ENCODE assay signal across 1 cellular context in the genomic region with DNA sequence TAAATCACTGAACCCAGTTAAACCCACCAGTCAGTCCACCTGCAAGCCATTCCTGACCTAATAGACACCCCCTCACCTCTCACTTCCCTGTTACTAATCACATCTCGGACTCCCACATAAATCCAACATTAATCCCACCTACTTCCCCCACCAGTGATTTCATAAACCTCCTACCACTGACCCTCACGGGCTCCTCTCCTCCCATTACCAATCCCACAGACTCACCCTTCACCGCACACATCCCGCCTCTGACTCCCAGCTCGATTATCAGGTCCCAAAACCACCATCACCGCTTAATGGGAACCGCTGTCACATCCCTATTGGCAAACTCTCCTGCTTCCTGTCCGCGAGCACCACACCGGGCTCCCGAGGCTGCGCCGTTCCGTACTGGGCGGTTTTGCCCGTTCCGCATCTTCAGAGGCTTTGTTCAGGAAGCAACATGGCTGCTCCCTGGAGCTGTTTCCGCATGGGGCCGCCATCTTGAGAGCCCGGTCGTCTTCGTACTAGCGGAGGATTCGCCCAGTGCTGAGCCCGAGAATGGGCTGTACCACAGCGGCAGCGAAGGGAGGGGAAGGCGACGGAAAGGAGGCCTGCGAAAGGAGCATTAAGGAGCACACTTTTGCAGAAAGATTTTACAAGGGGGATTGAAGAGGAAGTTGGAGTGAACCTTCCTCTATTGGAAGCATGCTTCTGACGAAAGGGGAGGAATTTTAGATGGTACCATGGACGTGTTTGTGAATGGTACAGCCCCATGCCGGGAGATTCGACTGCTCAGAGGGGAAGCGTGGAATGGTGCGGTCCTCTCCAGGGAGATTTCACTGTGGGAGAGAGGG.
A peak's percentile ranks its signal among the peaks of the same experiment; 100 is the strongest.
TF ChIP-seq lines count a peak whose summit lies in the region.

TSS of gene ZNF300 (minus strand) at position 502 of the 833 bp plus-strand sequence. CDS start 1,825 bp downstream, outside the sequence.

TF ChIP-seq in HepG2, 621 proteins besides CTCF, POLR2A, EP300 and RAD21 (continued from another document and continues in another):
- TF ChIP-seq ZNF276 (CRISPR knock-in tag; IDR thresholded peaks at IDR 0.05; ENCODE audit: low read depth), result no peak
- peak; percentile 91 for TF ChIP-seq TFDP1 (CRISPR knock-in tag; IDR thresholded peaks at IDR 0.05; ENCODE audit: borderline replicate concordance)
- TF ChIP-seq, protein P1, sequence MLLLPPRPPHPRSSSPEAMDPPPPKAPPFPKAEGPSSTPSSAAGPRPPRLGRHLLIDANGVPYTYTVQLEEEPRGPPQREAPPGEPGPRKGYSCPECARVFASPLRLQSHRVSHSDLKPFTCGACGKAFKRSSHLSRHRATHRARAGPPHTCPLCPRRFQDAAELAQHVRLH (CRISPR knock-in tag; IDR thresholded peaks at IDR 0.05; ENCODE audit: borderline replicate concordance, low read depth), result peak; percentile 60; the same call in 1 of the 2 replicates
- TF ChIP-seq, protein P2, sequence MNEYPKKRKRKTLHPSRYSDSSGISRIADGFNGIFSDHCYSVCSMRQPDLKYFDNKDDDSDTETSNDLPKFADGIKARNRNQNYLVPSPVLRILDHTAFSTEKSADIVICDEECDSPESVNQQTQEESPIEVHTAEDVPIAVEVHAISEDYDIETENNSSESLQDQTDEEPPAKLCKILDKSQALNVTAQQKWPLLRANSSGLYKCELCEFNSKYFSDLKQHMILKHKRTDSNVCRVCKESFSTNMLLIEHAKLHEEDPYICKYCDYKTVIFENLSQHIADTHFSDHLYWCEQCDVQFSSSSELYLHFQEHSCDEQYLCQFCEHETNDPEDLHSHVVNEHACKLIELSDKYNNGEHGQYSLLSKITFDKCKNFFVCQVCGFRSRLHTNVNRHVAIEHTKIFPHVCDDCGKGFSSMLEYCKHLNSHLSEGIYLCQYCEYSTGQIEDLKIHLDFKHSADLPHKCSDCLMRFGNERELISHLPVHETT (CRISPR knock-in tag; conservative IDR thresholded peaks at IDR 0.05), result 0 out of 2 replicates have a peak, but pooled peaks have one; percentile 24
- TF ChIP-seq MAFG (CRISPR knock-in tag; IDR thresholded peaks at IDR 0.05), result no peak
- TF ChIP-seq ZNF263 (CRISPR knock-in tag; IDR thresholded peaks at IDR 0.05), result 0 out of 2 replicates have a peak, but pooled peaks have one; percentile 34
- TF ChIP-seq PHF8 (CRISPR knock-in tag; IDR thresholded peaks at IDR 0.05), result peak; percentile 81
- 0 out of 2 replicates have a peak, but pooled peaks have one; percentile 45 for TF ChIP-seq ARNT2 (CRISPR knock-in tag; IDR thresholded peaks at IDR 0.05; ENCODE audit: low read depth)
- no peak for TF ChIP-seq RAD51 (IDR thresholded peaks at IDR 0.05; ENCODE audit: borderline replicate concordance)
- peak; percentile 84 for TF ChIP-seq ELF3 (CRISPR knock-in tag; IDR thresholded peaks at IDR 0.05)
- TF ChIP-seq ZNF781 (CRISPR knock-in tag; IDR thresholded peaks at IDR 0.05; ENCODE audit: borderline replicate concordance, not compliant biosample characterization), result peak; percentile 47
- no peak for TF ChIP-seq MIXL1 (CRISPR knock-in tag; IDR thresholded peaks at IDR 0.05)
- TF ChIP-seq, protein P3, sequence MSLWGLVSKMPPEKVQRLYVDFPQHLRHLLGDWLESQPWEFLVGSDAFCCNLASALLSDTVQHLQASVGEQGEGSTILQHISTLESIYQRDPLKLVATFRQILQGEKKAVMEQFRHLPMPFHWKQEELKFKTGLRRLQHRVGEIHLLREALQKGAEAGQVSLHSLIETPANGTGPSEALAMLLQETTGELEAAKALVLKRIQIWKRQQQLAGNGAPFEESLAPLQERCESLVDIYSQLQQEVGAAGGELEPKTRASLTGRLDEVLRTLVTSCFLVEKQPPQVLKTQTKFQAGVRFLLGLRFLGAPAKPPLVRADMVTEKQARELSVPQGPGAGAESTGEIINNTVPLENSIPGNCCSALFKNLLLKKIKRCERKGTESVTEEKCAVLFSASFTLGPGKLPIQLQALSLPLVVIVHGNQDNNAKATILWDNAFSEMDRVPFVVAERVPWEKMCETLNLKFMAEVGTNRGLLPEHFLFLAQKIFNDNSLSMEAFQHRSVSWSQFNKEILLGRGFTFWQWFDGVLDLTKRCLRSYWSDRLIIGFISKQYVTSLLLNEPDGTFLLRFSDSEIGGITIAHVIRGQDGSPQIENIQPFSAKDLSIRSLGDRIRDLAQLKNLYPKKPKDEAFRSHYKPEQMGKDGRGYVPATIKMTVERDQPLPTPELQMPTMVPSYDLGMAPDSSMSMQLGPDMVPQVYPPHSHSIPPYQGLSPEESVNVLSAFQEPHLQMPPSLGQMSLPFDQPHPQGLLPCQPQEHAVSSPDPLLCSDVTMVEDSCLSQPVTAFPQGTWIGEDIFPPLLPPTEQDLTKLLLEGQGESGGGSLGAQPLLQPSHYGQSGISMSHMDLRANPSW (CRISPR knock-in tag; IDR thresholded peaks at IDR 0.05; ENCODE audit: borderline replicate concordance), result no peak
- no peak for TF ChIP-seq ATM (IDR thresholded peaks at IDR 0.05; ENCODE audit: borderline replicate concordance)
- TF ChIP-seq, protein P4, sequence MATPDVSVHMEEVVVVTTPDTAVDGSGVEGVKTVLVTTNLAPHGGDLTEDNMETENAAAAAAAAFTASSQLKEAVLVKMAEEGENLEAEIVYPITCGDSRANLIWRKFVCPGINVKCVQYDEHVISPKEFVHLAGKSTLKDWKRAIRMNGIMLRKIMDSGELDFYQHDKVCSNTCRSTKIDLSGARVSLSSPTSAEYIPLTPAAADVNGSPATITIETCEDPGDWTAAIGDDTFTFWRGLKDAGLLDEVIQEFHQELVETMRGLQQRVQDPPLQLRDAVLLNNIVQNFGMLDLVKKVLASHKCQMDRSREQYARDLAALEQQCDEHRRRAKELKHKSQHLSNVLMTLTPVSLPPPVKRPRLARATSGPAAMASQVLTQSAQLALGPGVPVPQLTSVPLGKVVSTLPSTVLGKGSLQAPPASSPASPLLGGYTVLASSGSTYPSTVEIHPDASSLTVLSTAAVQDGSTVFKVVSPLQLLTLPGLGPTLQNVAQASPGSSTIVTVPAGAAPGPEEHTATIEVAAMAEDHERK (CRISPR knock-in tag; IDR thresholded peaks at IDR 0.05; ENCODE audit: low read depth), result no peak
- no peak for TF ChIP-seq ZNF3 (CRISPR knock-in tag; IDR thresholded peaks at IDR 0.05)
- no peak for TF ChIP-seq ZNF451 (CRISPR knock-in tag; IDR thresholded peaks at IDR 0.05)
- TF ChIP-seq HNRNPUL1 (IDR thresholded peaks at IDR 0.05; ENCODE audit: low read depth, low read length), result no peak
- TF ChIP-seq ZNF564 (CRISPR knock-in tag; IDR thresholded peaks at IDR 0.05), result no peak; the same call in 1 of the 2 replicates
- TF ChIP-seq, protein P5, sequence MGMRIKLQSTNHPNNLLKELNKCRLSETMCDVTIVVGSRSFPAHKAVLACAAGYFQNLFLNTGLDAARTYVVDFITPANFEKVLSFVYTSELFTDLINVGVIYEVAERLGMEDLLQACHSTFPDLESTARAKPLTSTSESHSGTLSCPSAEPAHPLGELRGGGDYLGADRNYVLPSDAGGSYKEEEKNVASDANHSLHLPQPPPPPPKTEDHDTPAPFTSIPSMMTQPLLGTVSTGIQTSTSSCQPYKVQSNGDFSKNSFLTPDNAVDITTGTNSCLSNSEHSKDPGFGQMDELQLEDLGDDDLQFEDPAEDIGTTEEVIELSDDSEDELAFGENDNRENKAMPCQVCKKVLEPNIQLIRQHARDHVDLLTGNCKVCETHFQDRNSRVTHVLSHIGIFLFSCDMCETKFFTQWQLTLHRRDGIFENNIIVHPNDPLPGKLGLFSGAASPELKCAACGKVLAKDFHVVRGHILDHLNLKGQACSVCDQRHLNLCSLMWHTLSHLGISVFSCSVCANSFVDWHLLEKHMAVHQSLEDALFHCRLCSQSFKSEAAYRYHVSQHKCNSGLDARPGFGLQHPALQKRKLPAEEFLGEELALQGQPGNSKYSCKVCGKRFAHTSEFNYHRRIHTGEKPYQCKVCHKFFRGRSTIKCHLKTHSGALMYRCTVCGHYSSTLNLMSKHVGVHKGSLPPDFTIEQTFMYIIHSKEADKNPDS (CRISPR knock-in tag; IDR thresholded peaks at IDR 0.05), result 0 out of 2 replicates have a peak, but pooled peaks have one; percentile 32
- 0 out of 2 replicates have a peak, but pooled peaks have one; percentile 46 for TF ChIP-seq RFXAP (CRISPR knock-in tag; IDR thresholded peaks at IDR 0.05; ENCODE audit: borderline replicate concordance)
- no peak for TF ChIP-seq ZNF510 (CRISPR knock-in tag; IDR thresholded peaks at IDR 0.05; ENCODE audit: low read depth)
- no peak for TF ChIP-seq ZNF543 (CRISPR knock-in tag; IDR thresholded peaks at IDR 0.05)
- peak; percentile 49; the same call in 1 of the 2 replicates for TF ChIP-seq TARDBP (CRISPR knock-in tag; IDR thresholded peaks at IDR 0.05)
- TF ChIP-seq ZNF550 (CRISPR knock-in tag; IDR thresholded peaks at IDR 0.05; ENCODE audit: borderline replicate concordance), result no peak
- TF ChIP-seq, protein P6, sequence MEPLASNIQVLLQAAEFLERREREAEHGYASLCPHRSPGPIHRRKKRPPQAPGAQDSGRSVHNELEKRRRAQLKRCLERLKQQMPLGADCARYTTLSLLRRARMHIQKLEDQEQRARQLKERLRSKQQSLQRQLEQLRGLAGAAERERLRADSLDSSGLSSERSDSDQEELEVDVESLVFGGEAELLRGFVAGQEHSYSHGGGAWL (CRISPR knock-in tag; IDR thresholded peaks at IDR 0.05), result peak; percentile 47; the same call in 1 of the 2 replicates
- TF ChIP-seq ZZZ3 (CRISPR knock-in tag; IDR thresholded peaks at IDR 0.05; ENCODE audit: borderline replicate concordance), result no peak
- no peak for TF ChIP-seq SNAPC2 (CRISPR knock-in tag; IDR thresholded peaks at IDR 0.05)
- peak; percentile 63; the same call in 1 of the 2 replicates for TF ChIP-seq ZNF274 (CRISPR knock-in tag; IDR thresholded peaks at IDR 0.05)
- TF ChIP-seq GPN1 (CRISPR knock-in tag; IDR thresholded peaks at IDR 0.05; ENCODE audit: borderline replicate concordance), result no peak
- peak; percentile 52; the same call in 1 of the 2 replicates for TF ChIP-seq THAP11 (CRISPR knock-in tag; IDR thresholded peaks at IDR 0.05)
- no peak; the same call in 1 of the 2 replicates for TF ChIP-seq ZNF839 (CRISPR knock-in tag; IDR thresholded peaks at IDR 0.05; ENCODE audit: borderline replicate concordance)
- TF ChIP-seq SALL1 (CRISPR knock-in tag; IDR thresholded peaks at IDR 0.05), result peak; percentile 83
- 0 out of 2 replicates have a peak, but pooled peaks have one; percentile 44 for TF ChIP-seq ELF4 (CRISPR knock-in tag; IDR thresholded peaks at IDR 0.05; ENCODE audit: borderline replicate concordance)
- TF ChIP-seq, protein P7, sequence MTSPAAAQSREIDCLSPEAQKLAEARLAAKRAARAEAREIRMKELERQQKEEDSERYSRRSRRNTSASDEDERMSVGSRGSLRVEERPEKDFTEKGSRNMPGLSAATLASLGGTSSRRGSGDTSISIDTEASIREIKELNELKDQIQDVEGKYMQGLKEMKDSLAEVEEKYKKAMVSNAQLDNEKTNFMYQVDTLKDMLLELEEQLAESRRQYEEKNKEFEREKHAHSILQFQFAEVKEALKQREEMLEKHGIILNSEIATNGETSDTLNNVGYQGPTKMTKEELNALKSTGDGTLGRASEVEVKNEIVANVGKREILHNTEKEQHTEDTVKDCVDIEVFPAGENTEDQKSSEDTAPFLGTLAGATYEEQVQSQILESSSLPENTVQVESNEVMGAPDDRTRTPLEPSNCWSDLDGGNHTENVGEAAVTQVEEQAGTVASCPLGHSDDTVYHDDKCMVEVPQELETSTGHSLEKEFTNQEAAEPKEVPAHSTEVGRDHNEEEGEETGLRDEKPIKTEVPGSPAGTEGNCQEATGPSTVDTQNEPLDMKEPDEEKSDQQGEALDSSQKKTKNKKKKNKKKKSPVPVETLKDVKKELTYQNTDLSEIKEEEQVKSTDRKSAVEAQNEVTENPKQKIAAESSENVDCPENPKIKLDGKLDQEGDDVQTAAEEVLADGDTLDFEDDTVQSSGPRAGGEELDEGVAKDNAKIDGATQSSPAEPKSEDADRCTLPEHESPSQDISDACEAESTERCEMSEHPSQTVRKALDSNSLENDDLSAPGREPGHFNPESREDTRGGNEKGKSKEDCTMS (CRISPR knock-in tag; conservative IDR thresholded peaks at IDR 0.05), result no peak
- TF ChIP-seq EEA1 (CRISPR knock-in tag; IDR thresholded peaks at IDR 0.05; ENCODE audit: borderline replicate concordance), result no peak
- TF ChIP-seq BHLHE40 (IDR thresholded peaks at IDR 0.05; ENCODE audit: low read length), result peak; percentile 95
- TF ChIP-seq NFATC3 (CRISPR knock-in tag; IDR thresholded peaks at IDR 0.05), result no peak; the same call in 1 of the 2 replicates
- no peak for TF ChIP-seq ZNF34 (CRISPR knock-in tag; IDR thresholded peaks at IDR 0.05; ENCODE audit: borderline replicate concordance)
- TF ChIP-seq ZNF777 (CRISPR knock-in tag; IDR thresholded peaks at IDR 0.05), result peak; percentile 54
- no peak for TF ChIP-seq CBX2 (IDR thresholded peaks at IDR 0.05; ENCODE audit: low read depth, low read length)
- no peak for TF ChIP-seq CBX2 (CRISPR knock-in tag; IDR thresholded peaks at IDR 0.05; ENCODE audit: low read depth)
- TF ChIP-seq ZNF350 (CRISPR knock-in tag; IDR thresholded peaks at IDR 0.05; ENCODE audit: borderline replicate concordance, low read depth), result peak; percentile 83
- TF ChIP-seq FLYWCH1 (CRISPR knock-in tag; IDR thresholded peaks at IDR 0.05), result no peak
- TF ChIP-seq ARID2 (CRISPR knock-in tag; IDR thresholded peaks at IDR 0.05; ENCODE audit: borderline replicate concordance), result no peak
- TF ChIP-seq YEATS2 (CRISPR knock-in tag; IDR thresholded peaks at IDR 0.05; ENCODE audit: borderline replicate concordance), result no peak; the same call in 1 of the 2 replicates
